Comparison of ENCODE assay signal across 8 cellular contexts in the genomic region with DNA sequence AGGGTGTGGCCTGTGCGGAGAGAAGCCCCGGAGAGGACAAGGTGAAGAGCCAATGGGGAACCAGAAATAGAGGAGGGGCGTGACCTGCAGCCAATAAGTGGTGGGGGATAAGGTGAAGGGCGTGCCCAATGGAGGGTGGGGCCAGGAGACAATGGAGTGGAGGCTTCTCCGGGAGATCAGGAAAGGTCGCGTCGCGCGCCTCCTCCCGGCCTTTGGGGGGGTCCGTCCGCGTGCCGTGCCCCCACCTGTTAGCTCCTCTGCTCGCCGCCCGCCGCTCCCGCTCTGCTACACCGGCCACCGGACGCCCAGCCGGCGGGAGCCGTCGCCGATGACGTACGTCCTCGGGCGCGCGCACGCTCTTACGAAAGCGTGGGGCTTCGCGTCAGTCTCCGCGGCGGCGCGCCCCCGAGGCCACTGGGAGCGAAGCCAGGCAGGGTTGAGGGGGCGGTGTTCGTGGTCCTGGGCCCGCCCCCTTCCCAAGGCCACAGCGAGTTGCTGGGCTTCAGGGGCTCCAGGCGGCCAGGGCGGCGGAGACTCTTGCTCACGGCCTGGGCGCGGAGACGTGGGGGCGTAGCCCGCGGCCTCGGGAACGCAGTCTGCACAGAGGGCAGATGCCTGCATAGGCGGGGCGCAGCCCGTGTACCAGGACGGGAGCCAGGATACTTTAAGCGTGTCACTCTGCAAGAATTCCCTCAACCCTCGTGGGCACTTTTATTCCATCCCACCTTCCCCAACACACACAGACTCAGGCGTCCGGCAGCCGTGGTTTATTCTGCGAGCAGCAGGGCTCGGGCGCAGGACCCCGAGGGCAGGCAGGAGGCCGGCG. TPM values are rescaled to one million over a fixed set of nuclear protein-coding genes. Genes with fewer than 3 reads are reported as not detected.
DNase-seq lines count a peak whose midpoint lies in the region; ATAC-seq and TF ChIP-seq lines count a peak whose summit lies in the region.

A gene (minus strand): TSS at position 337 of the 826 bp plus-strand sequence. CDS start 3,353 bp downstream, outside the sequence.

- TF ChIP-seq POLR2A in GM18505 (IDR thresholded peaks at IDR 0.05; ENCODE audit: borderline replicate concordance, extremely low read depth, insufficient read depth, insufficient read length) = peak; percentile 56

- ATAC-seq in GM18505 (IDR thresholded peaks at IDR 0.05; ENCODE audit: unreplicated experiment) (peak; percentile 90), HG02970 (IDR thresholded peaks at IDR 0.05; ENCODE audit: low FRiP score, unreplicated experiment) (peak; percentile 88), psoas muscle (peak; percentile 92)

- H3K27me3 ChIP-seq in right atrium auricular region (no peaks in the 10 kb centered on the region), psoas muscle (ENCODE audit: insufficient read depth in 3 of 3, low read length in 2 of 3) (no peaks in the 10 kb centered on the region)

- H3K4me3 ChIP-seq in right atrium auricular region (peak within 1 kb of the TSS; percentile 68 to 72), psoas muscle (peak within 1 kb of the TSS; percentile 95), urinary bladder (ENCODE audit: low read depth, low read length) (peak within 1 kb of the TSS; percentile 46)

- H3K4me1 ChIP-seq in right atrium auricular region = peaks cover 0 to 32% of the 10 kb centered on the region in 2 donors
- peaks cover 29% of the 10 kb centered on the region for H3K4me1 ChIP-seq in psoas muscle
- H3K4me1 ChIP-seq in urinary bladder (ENCODE audit: insufficient read depth) = no peaks in the 10 kb centered on the region

- TF ChIP-seq CTCF in right atrium auricular region (IDR thresholded peaks at IDR 0.05) (no peak), psoas muscle (IDR thresholded peaks at IDR 0.05) (no peak)

- H3K36me3 ChIP-seq in right atrium auricular region (no peaks in the 10 kb centered on the region), psoas muscle (ENCODE audit: insufficient read depth in 1 of 2, low read depth in 1 of 2) (no peaks in the 10 kb centered on the region), urinary bladder (ENCODE audit: insufficient read depth) (no peaks in the 10 kb centered on the region)

- H3K27ac ChIP-seq in angular gyrus (ENCODE audit: low read depth, low read length) (peak within 1 kb of the TSS; percentile 91), right atrium auricular region (peak within 1 kb of the TSS; percentile 89 to 97), psoas muscle (peak within 1 kb of the TSS; percentile 99), urinary bladder (ENCODE audit: low read depth) (peak within 1 kb of the TSS; percentile 94)

- DNase-seq in NCI-H187 treated with DMSO at 0.1 percent for 48 hours (lab: John Stamatoyannopoulos, UW) = peak; percentile 93
- peak; percentile 79 to 99 (median 92) for DNase-seq in T-helper 2 cell
- peak; percentile 98 for DNase-seq in right atrium auricular region (ENCODE audit: low spot score)
- peak; percentile 93 to 96 for DNase-seq in psoas muscle

- H3K9me3 ChIP-seq in right atrium auricular region (no peaks in the 10 kb centered on the region), psoas muscle (no peaks in the 10 kb centered on the region)

- intact Hi-C loops in psoas muscle (cut with DNase I) = no loop called here

- WGBS in psoas muscle, 3 donors = 0% methylated on average over 57 to 77 of the region's 77 CpGs
- WGBS in urinary bladder = under 1% methylated on average over 77 of the region's 77 CpGs

RNA-seq across cellular contexts. Expression of the gene that starts here (rescaled TPM):
- total RNA-seq in right atrium auricular region (1 to 10 TPM; 4.2 to 7.8 TPM), psoas muscle (1 to 10 TPM; 5.9 to 8.0 (median 6.6) TPM), urinary bladder (11.4 TPM)
- polyA plus RNA-seq in psoas muscle (1 to 10 TPM; 4.2 to 9.7 (median 4.5) TPM), urinary bladder (20.9 TPM)

Comparison
In these comparisons a context has a peak if more than half of its experiments do, and no peak if none do; other contexts are left out.
1. Peak in every context shown above with its lines: DNase-seq, ATAC-seq, H3K4me3 ChIP-seq and H3K27ac ChIP-seq.